ENCODE assay signal across 21 cellular contexts in the genomic region with DNA sequence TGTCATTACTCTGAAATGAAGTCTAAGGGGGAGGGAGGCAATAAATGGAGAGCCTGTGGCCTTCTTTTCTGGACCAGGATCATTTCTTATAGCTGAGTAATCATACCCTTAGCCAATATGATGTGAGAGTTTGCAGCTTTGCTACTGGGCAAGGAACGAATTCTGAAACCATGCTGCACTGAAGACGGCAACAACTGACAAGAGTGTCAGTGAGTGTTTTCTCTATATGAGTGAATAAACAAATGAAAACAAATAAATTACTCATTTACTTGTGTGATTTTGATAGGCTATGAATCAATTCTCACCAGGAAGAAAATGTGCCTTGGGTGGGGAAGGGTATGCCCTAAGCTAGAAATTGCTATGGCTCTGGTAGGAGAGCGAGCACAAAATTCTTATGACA.
DNase-seq lines count a peak whose midpoint lies in the region; ATAC-seq and TF ChIP-seq lines count a peak whose summit lies in the region.
"Had no signal": no experiment of that assay in that cellular context is flagged by ENCODE, and none has a peak within 500 bp of the region (broad histone marks: within the 10 kb centered on the region; RNA-seq: fewer than 3 reads in every experiment).

No MANE protein-coding gene starts in this region.

- H3K4me3 ChIP-seq in GM12865 (ENCODE audit: low read depth, low read length): no peak overlapping the region
- H3K4me3 ChIP-seq in dorsolateral prefrontal cortex: no peak overlapping the region
- H3K4me3 ChIP-seq: ascending aorta, lower lobe of right lung, vagina had no signal

- H3K27ac Mint-ChIP-seq in activated T-helper 1 cell treated with anti-CD3 and anti-CD28 coated beads, Interleukin-12 subunit alpha, Interleukin-12 subunit beta, Interleukin-2, Interleukin-4 antibody, amounts not matched to agents 30 ng/mL and 10 ng/mL and 1 ng/mL, durations not matched to agents 14 hours and 24 hours and 36 hours: peak overlapping the region; percentile 97
- peak overlapping the region in 7 of 10 donors; percentile 83 to 95 (median 94) for H3K27ac Mint-ChIP-seq in naive thymus-derived CD8-positive, alpha-beta T cell
- H3K27ac Mint-ChIP-seq: dendritic cell treated with granulocyte-macrophage colony-stimulating factor and Interleukin-4, amounts not matched to agents 40 ng/mL and 50 ng/mL, for 4 days; stimulated activated naive B cell treated with anti-CD40 and anti-IgM and Interleukin-4, amounts not matched to agents 10 μg/mL and 1 μg/mL and 100 μg/mL, for 72 hours had no signal

- POLR2A ChIA-PET in naive thymus-derived CD8-positive, alpha-beta T cell (lab: Charles Lee): interaction anchor here (0.6 to 5.8 kb wide), 8 partner anchors 9 to 80 kb away, joined by 3 to 23 read pairs (median 8); partner anchors contain the start of gene LRRN3

- H3K27ac ChIP-seq in dorsolateral prefrontal cortex: no peak overlapping the region
- H3K27ac ChIP-seq: ascending aorta, lower lobe of right lung, parathyroid adenoma, vagina had no signal

- no peaks in the 10 kb centered on the region for H3K27me3 ChIP-seq in dorsolateral prefrontal cortex
- H3K27me3 ChIP-seq: ascending aorta, vagina had no signal

- peaks cover 59% of the 10 kb centered on the region for H3K4me1 Mint-ChIP-seq in activated T-cell treated with anti-CD3 and anti-CD28 coated beads, Interleukin-2, amount 50 U/mL, for 4 hours (ENCODE audit: low read depth)
- peaks cover 62% of the 10 kb centered on the region for H3K4me1 Mint-ChIP-seq in activated T-helper 1 cell treated with anti-CD3 and anti-CD28 coated beads, Interleukin-12 subunit alpha, Interleukin-12 subunit beta, Interleukin-2, Interleukin-4 antibody, amounts not matched to agents 30 ng/mL and 10 ng/mL and 1 ng/mL, durations not matched to agents 14 hours and 24 hours and 36 hours (ENCODE audit: low read depth)
- H3K4me1 Mint-ChIP-seq in naive thymus-derived CD8-positive, alpha-beta T cell: peaks cover 27 to 67% (median 60%) of the 10 kb centered on the region in 4 donors

- DNase-seq in activated T-cell treated with anti-CD3 and anti-CD28 coated beads, Interleukin-2, amount 50 U/mL, for 4 hours: no peak
- no peak for DNase-seq in activated T-cell treated with anti-CD3 and anti-CD28 coated beads for 4 hours
- DNase-seq in GM12865 (ENCODE audit: low read depth): peak; percentile 2
- DNase-seq in activated T-helper 1 cell treated with anti-CD3 and anti-CD28 coated beads, Interleukin-12 subunit alpha, Interleukin-12 subunit beta, Interleukin-2, Interleukin-4 antibody, amounts not matched to agents 30 ng/mL and 10 ng/mL and 1 ng/mL, durations not matched to agents 14 hours and 24 hours and 36 hours (ENCODE audit: low spot score): no peak
- no peak for DNase-seq in naive thymus-derived CD8-positive, alpha-beta T cell
- DNase-seq in dorsolateral prefrontal cortex: no peak
- DNase-seq in COLO668 (lab: John Stamatoyannopoulos, UW; ENCODE audit: unreplicated experiment): no peak
- DNase-seq: Caco-2; erythroblast; GDM1; lower lobe of right lung; NCI-H146; NK-92 treated with Interleukin-12 subunit alpha and Interleukin-12 subunit beta, amount 100 ng/mL, for 24 hours; stimulated activated naive B cell treated with anti-CD40 and anti-IgM and Interleukin-4, amounts not matched to agents 10 μg/mL and 1 μg/mL and 100 μg/mL, for 72 hours; SW 1271 had no signal

- H3K36me3 Mint-ChIP-seq in activated T-cell treated with anti-CD3 and anti-CD28 coated beads, Interleukin-2, amount 50 U/mL, for 4 hours (ENCODE audit: insufficient read depth): no peaks in the 10 kb centered on the region
- H3K36me3 Mint-ChIP-seq in activated T-helper 1 cell treated with anti-CD3 and anti-CD28 coated beads, Interleukin-12 subunit alpha, Interleukin-12 subunit beta, Interleukin-2, Interleukin-4 antibody, amounts not matched to agents 30 ng/mL and 10 ng/mL and 1 ng/mL, durations not matched to agents 14 hours and 24 hours and 36 hours (ENCODE audit: low read depth): peaks cover 3% of the 10 kb centered on the region
- no peaks in the 10 kb centered on the region for H3K36me3 Mint-ChIP-seq in naive thymus-derived CD8-positive, alpha-beta T cell

- ATAC-seq in activated T-cell treated with anti-CD3 and anti-CD28 coated beads, Interleukin-2, amount 50 U/mL, for 4 hours: peak; percentile 52 to 64
- no peak for ATAC-seq in naive thymus-derived CD8-positive, alpha-beta T cell
- no peak for ATAC-seq in GM21529 (IDR thresholded peaks at IDR 0.05; ENCODE audit: unreplicated experiment)
- ATAC-seq: HCT116; stimulated activated naive B cell treated with anti-CD40 and anti-IgM and Interleukin-4, amounts not matched to agents 10 μg/mL and 1 μg/mL and 100 μg/mL, for 72 hours had no signal

- H3K27me3 Mint-ChIP-seq in activated T-cell treated with anti-CD3 and anti-CD28 coated beads, Interleukin-2, amount 50 U/mL, for 4 hours (ENCODE audit: low read depth): no peaks in the 10 kb centered on the region
- no peaks in the 10 kb centered on the region for H3K27me3 Mint-ChIP-seq in activated T-helper 1 cell treated with anti-CD3 and anti-CD28 coated beads, Interleukin-12 subunit alpha, Interleukin-12 subunit beta, Interleukin-2, Interleukin-4 antibody, amounts not matched to agents 30 ng/mL and 10 ng/mL and 1 ng/mL, durations not matched to agents 14 hours and 24 hours and 36 hours (ENCODE audit: insufficient read depth)
- H3K27me3 Mint-ChIP-seq in naive thymus-derived CD8-positive, alpha-beta T cell: no peaks in the 10 kb centered on the region
- H3K27me3 Mint-ChIP-seq: dendritic cell treated with granulocyte-macrophage colony-stimulating factor and Interleukin-4, amounts not matched to agents 40 ng/mL and 50 ng/mL, for 4 days; stimulated activated naive B cell treated with anti-CD40 and anti-IgM and Interleukin-4, amounts not matched to agents 10 μg/mL and 1 μg/mL and 100 μg/mL, for 72 hours had no signal

- intact Hi-C loops in activated T-helper 1 cell treated with anti-CD3 and anti-CD28 coated beads, Interleukin-12 subunit alpha, Interleukin-12 subunit beta, Interleukin-2, Interleukin-4 antibody, amounts not matched to agents 30 ng/mL and 10 ng/mL and 1 ng/mL, durations not matched to agents 14 hours and 24 hours and 36 hours (cut with micrococcal nuclease): loop anchor here (5.0 to 10.0 kb wide), 2 partner anchors 223 to 551 kb away; partner anchors contain the start of gene IMMP2L
- intact Hi-C loops in dorsolateral prefrontal cortex (cut with DNase I): no loop called here

- peak overlapping the region; percentile 47 for H3K4me3 Mint-ChIP-seq in activated T-cell treated with anti-CD3 and anti-CD28 coated beads, Interleukin-2, amount 50 U/mL, for 4 hours
- peak overlapping the region; percentile 85 for H3K4me3 Mint-ChIP-seq in activated T-helper 1 cell treated with anti-CD3 and anti-CD28 coated beads, Interleukin-12 subunit alpha, Interleukin-12 subunit beta, Interleukin-2, Interleukin-4 antibody, amounts not matched to agents 30 ng/mL and 10 ng/mL and 1 ng/mL, durations not matched to agents 14 hours and 24 hours and 36 hours
- H3K4me3 Mint-ChIP-seq in naive thymus-derived CD8-positive, alpha-beta T cell: peak overlapping the region; percentile 13 to 81 (median 76)
- H3K4me3 Mint-ChIP-seq: dendritic cell treated with granulocyte-macrophage colony-stimulating factor and Interleukin-4, amounts not matched to agents 40 ng/mL and 50 ng/mL, for 4 days; stimulated activated naive B cell treated with anti-CD40 and anti-IgM and Interleukin-4, amounts not matched to agents 10 μg/mL and 1 μg/mL and 100 μg/mL, for 72 hours had no signal

- TF ChIP-seq CTCF in GM12865 (IDR thresholded peaks at IDR 0.05; ENCODE audit: insufficient read depth, low read depth, low read length, missing control alignments): no peak
- TF ChIP-seq CTCF in dorsolateral prefrontal cortex (IDR thresholded peaks at IDR 0.05 in 54 of 56, conservative IDR thresholded peaks at IDR 0.05 in 2 of 56; ENCODE audit: low read depth in 1 of 56, partially characterized antibody in 56 of 56): no peak

- no peaks in the 10 kb centered on the region for H3K9me3 Mint-ChIP-seq in activated T-cell treated with anti-CD3 and anti-CD28 coated beads, Interleukin-2, amount 50 U/mL, for 4 hours
- no peaks in the 10 kb centered on the region for H3K9me3 Mint-ChIP-seq in activated T-helper 1 cell treated with anti-CD3 and anti-CD28 coated beads, Interleukin-12 subunit alpha, Interleukin-12 subunit beta, Interleukin-2, Interleukin-4 antibody, amounts not matched to agents 30 ng/mL and 10 ng/mL and 1 ng/mL, durations not matched to agents 14 hours and 24 hours and 36 hours
- peaks cover 0 to 1% (median 0%) of the 10 kb centered on the region in 9 donors for H3K9me3 Mint-ChIP-seq in naive thymus-derived CD8-positive, alpha-beta T cell
- H3K9me3 Mint-ChIP-seq: dendritic cell treated with granulocyte-macrophage colony-stimulating factor and Interleukin-4, amounts not matched to agents 40 ng/mL and 50 ng/mL, for 4 days; stimulated activated naive B cell treated with anti-CD40 and anti-IgM and Interleukin-4, amounts not matched to agents 10 μg/mL and 1 μg/mL and 100 μg/mL, for 72 hours had no signal

Comparison
In these comparisons a context has a peak if more than half of its experiments do, and no peak if none do; other contexts are left out.
1. ATAC-seq: peak in activated T-cell treated with anti-CD3 and anti-CD28 coated beads, Interleukin-2, amount 50 U/mL, for 4 hours (2 of 2); none in naive thymus-derived CD8-positive, alpha-beta T cell (0 of 2) and GM21529 (single experiment).
2. Peak in every context shown above with its lines, with median percentiles within 50 percentile points of each other: H3K4me3 Mint-ChIP-seq.